ENCODE assay signal across 10 cellular contexts in genomic region chr14:100384819-100385813, GRCh38. TPM values are rescaled to one million over a fixed set of nuclear protein-coding genes. Genes with fewer than 3 reads are reported as not detected.
DNase-seq lines count a peak whose midpoint lies in the region; ATAC-seq and TF ChIP-seq lines count a peak whose summit lies in the region.
"Had no signal": no experiment of that assay in that cellular context is flagged by ENCODE, and none has a peak within 500 bp of the region (broad histone marks: within the 10 kb centered on the region; RNA-seq: fewer than 3 reads in every experiment).

No MANE protein-coding gene starts in this region.

- no peak for TF ChIP-seq POLR2A in ovary (IDR thresholded peaks at IDR 0.05)

- DNase-seq in NCI-H1417 (lab: John Stamatoyannopoulos, UW): peak; percentile 15 to 73 (median 23)
- DNase-seq in NCI-H1417 treated with DMSO at 0.1 percent for 48 hours (lab: John Stamatoyannopoulos, UW): no peak
- peak; percentile 18 for DNase-seq in NCI-H774 (lab: John Stamatoyannopoulos, UW)
- DNase-seq in ovary: no peak
- no peak for DNase-seq in stimulated activated CD4-positive, alpha-beta T cell treated with anti-CD3 and anti-CD28 coated beads, Interleukin-4, amount 100 ng/mL, for 24 hours

- intact Hi-C loops in ovary (cut with DNase I): loop anchor here (5.0 to 10.0 kb wide), 5 partner anchors 257 to 1240 kb away; partner anchors contain the start of gene MEG3 (in 1 of the 4)

- H3K9ac ChIP-seq in endocrine pancreas (ENCODE audit: control insufficient read depth, insufficient read depth, low read length): peak overlapping the region; percentile 10

- peak; percentile 25 to 77 (median 74) for TF ChIP-seq CTCF in ovary (IDR thresholded peaks at IDR 0.05)

- H3K27me3 ChIP-seq in endocrine pancreas (ENCODE audit: control insufficient read depth, insufficient read depth, low read length) (no peaks in the 10 kb centered on the region), ovary (no peaks in the 10 kb centered on the region)
- H3K27me3 ChIP-seq: BLaER1 treated with 17β-estradiol and CSF1 and Interleukin-3, amounts not matched to agents 10 nM and 100 nM had no signal

- H3K4me3 ChIP-seq in endocrine pancreas (ENCODE audit: control insufficient read depth, insufficient read depth, low read length): no peak overlapping the region
- H3K4me3 ChIP-seq in ovary: no peak overlapping the region
- H3K4me3 ChIP-seq: BLaER1 treated with 17β-estradiol and CSF1 and Interleukin-3, amounts not matched to agents 10 nM and 100 nM; skin epidermis had no signal

- TF ChIP-seq EP300 in ovary (IDR thresholded peaks at IDR 0.05): no peak

- no peaks in the 10 kb centered on the region for H3K36me3 ChIP-seq in endocrine pancreas (ENCODE audit: control insufficient read depth, insufficient read depth, low read length)
- no peaks in the 10 kb centered on the region for H3K36me3 ChIP-seq in ovary

- ATAC-seq in GM19452 (IDR thresholded peaks at IDR 0.05; ENCODE audit: unreplicated experiment): no peak
- no peak for ATAC-seq in HG03039 (IDR thresholded peaks at IDR 0.05; ENCODE audit: unreplicated experiment)

- H3K9me3 ChIP-seq in endocrine pancreas (ENCODE audit: control insufficient read depth, low read length) (no peaks in the 10 kb centered on the region), ovary (no peaks in the 10 kb centered on the region)
- H3K9me3 ChIP-seq: BLaER1 treated with 17β-estradiol and CSF1 and Interleukin-3, amounts not matched to agents 10 nM and 100 nM had no signal

- H3K27ac ChIP-seq in ovary: peak overlapping the region in 1 of 2 donors; percentile 54
- H3K27ac ChIP-seq: skin epidermis had no signal

- 33 to 40% (median 37%) methylated on average over 16 of the region's 16 CpGs for WGBS in ovary, 3 donors

- H3K4me1 ChIP-seq in endocrine pancreas (ENCODE audit: control insufficient read depth, insufficient read depth, low read length) (no peaks in the 10 kb centered on the region), ovary (ENCODE audit: insufficient read depth) (peaks cover 6% of the 10 kb centered on the region)

RNA-seq across cellular contexts. Expression of gene WDR25, which starts 8.8 kb away (rescaled TPM):
- total RNA-seq in ovary: 10 to 100 TPM in 3 of 7 donors, 1 to 10 TPM in 4; 8.4 to 16.9 (median 9.8) TPM
- 1 to 10 TPM; 4.2 to 7.4 TPM for polyA plus RNA-seq in ovary

Comparison
In these comparisons a context has a peak if more than half of its experiments do, and no peak if none do; other contexts are left out.
1. DNase-seq: peak in NCI-H1417 (3 of 3) and NCI-H774 (single experiment); none in NCI-H1417 treated with DMSO at 0.1 percent for 48 hours (single experiment), ovary (0 of 5) and stimulated activated CD4-positive, alpha-beta T cell treated with anti-CD3 and anti-CD28 coated beads, Interleukin-4, amount 100 ng/mL, for 24 hours (single experiment).